10 cellular contexts compared by ENCODE assay signal in genomic region chr1:152109998-152110294, GRCh38. TPM values are rescaled to one million over a fixed set of nuclear protein-coding genes. Genes with fewer than 3 reads are reported as not detected.
DNase-seq lines count a peak whose midpoint lies in the region; ATAC-seq and TF ChIP-seq lines count a peak whose summit lies in the region.
"Had no signal": no experiment of that assay in that cellular context is flagged by ENCODE, and none has a peak within 500 bp of the region (broad histone marks: within the 10 kb centered on the region; RNA-seq: fewer than 3 reads in every experiment).

No MANE protein-coding gene starts in this region.

- H2BK12ac ChIP-seq in neuronal stem cell (ENCODE audit: low read length) = no peak overlapping the region

- H3K18ac ChIP-seq in neuronal stem cell (ENCODE audit: low read length) = no peak overlapping the region

- H3K27me3 Mint-ChIP-seq in T-helper 17 cell = peaks cover 6% of the 10 kb centered on the region

- H4K8ac ChIP-seq in neuronal stem cell (ENCODE audit: low read depth, low read length) = no peak overlapping the region

- H2BK120ac ChIP-seq in neuronal stem cell (ENCODE audit: low read depth, low read length) = no peak overlapping the region

- POLR2A ChIA-PET in HEK293 (lab: Yijun Ruan, JAX) = interaction anchor here (0.7 to 2.5 kb wide), 5 partner anchors 62 to 815 kb away, joined by 3 to 8 read pairs (median 5); partner anchors contain the start of genes S100A11 and TUFT1

- no peak overlapping the region for H2BK5ac ChIP-seq in neuronal stem cell (ENCODE audit: low read length)

- CTCF ChIA-PET in HEK293 (lab: Yijun Ruan, JAX) = interaction anchor here (0.6 to 9.4 kb wide), 10 partner anchors 12 to 370 kb away, joined by 3 to 66 read pairs (median 4); no protein-coding TSS in a partner anchor

- H3K27me3 ChIP-seq in endocrine pancreas (ENCODE audit: control insufficient read depth, insufficient read depth, low read length) = peaks cover 17% of the 10 kb centered on the region
- peaks cover 52 to 76% (median 69%) of the 10 kb centered on the region in 3 experiments for H3K27me3 ChIP-seq in neuronal stem cell (ENCODE audit: control insufficient read depth in 3 of 3, insufficient read depth in 3 of 3, low read depth in 1 of 3, low read length in 3 of 3)

- no peaks in the 10 kb centered on the region for H3K36me3 ChIP-seq in HEK293 (ENCODE audit: control insufficient read depth in 2 of 2, insufficient read depth in 1 of 2, low read length in 2 of 2)
- H3K36me3 ChIP-seq in endocrine pancreas (ENCODE audit: control insufficient read depth, insufficient read depth, low read length) = peaks cover 3% of the 10 kb centered on the region
- H3K36me3 ChIP-seq in neuronal stem cell (replicated peaks in 1 of 2; ENCODE audit: control insufficient read depth in 2 of 2, insufficient read depth in 2 of 2, low read length in 2 of 2) = no peaks in the 10 kb centered on the region

- no peak overlapping the region for H2BK15ac ChIP-seq in neuronal stem cell (ENCODE audit: low read length)

- no CpG with 5 or more reads among the region's 15 CpGs for WGBS in neuronal stem cell (ENCODE audit: extremely low coverage in 2 of 2, insufficient read length in 2 of 2, insufficient replicate concordance in 1 of 2), 2 donors

- peaks cover 2% of the 10 kb centered on the region for H3K79me1 ChIP-seq in neuronal stem cell (ENCODE audit: low read depth, low read length)

- no peak overlapping the region for H3K23ac ChIP-seq in neuronal stem cell (ENCODE audit: low read depth, low read length, poor library complexity)

- DNase-seq in AG10803 (ENCODE audit: low read depth) (no peak), neuronal stem cell (ENCODE audit: low spot score) (no peak), ecto neural progenitor cell (ENCODE audit: low spot score) (no peak), T-helper 17 cell (no peak)
- no peak for DNase-seq in stimulated activated effector memory CD8-positive, alpha-beta T cell treated with anti-CD3 and anti-CD28 coated beads, Interleukin-12 subunit alpha, Interleukin-12 subunit beta, amount 100 ng/mL, for 72 hours (ENCODE audit: low spot score in 2 of 2)
- DNase-seq: NCI-H2107 had no signal

- H3K9me3 Mint-ChIP-seq in stimulated activated effector memory CD8-positive, alpha-beta T cell treated with anti-CD3 and anti-CD28 coated beads, Interleukin-12 subunit alpha, Interleukin-12 subunit beta, amount 100 ng/mL, for 72 hours = no peaks in the 10 kb centered on the region

- no peak overlapping the region for H4K91ac ChIP-seq in neuronal stem cell (ENCODE audit: low read depth, low read length, poor library complexity)

- H3K4ac ChIP-seq in neuronal stem cell (ENCODE audit: low read length) = no peak overlapping the region

- H3K27ac Mint-ChIP-seq in T-helper 17 cell = no peak overlapping the region
- no peak overlapping the region for H3K27ac Mint-ChIP-seq in stimulated activated effector memory CD8-positive, alpha-beta T cell treated with anti-CD3 and anti-CD28 coated beads, Interleukin-12 subunit alpha, Interleukin-12 subunit beta, amount 100 ng/mL, for 72 hours
- H3K27ac Mint-ChIP-seq: activated naive CD8-positive, alpha-beta T cell treated with anti-CD3 and anti-CD28 coated beads for 36 hours had no signal

- ATAC-seq in GM18502 (IDR thresholded peaks at IDR 0.05; ENCODE audit: poor library complexity, unreplicated experiment) = no peak
- no peak for ATAC-seq in T-helper 17 cell
- ATAC-seq in stimulated activated effector memory CD8-positive, alpha-beta T cell treated with anti-CD3 and anti-CD28 coated beads, Interleukin-12 subunit alpha, Interleukin-12 subunit beta, amount 100 ng/mL, for 72 hours = no peak

- no peak for TF ChIP-seq CTCF in AG10803 (conservative IDR thresholded peaks at IDR 0.05; ENCODE audit: low read length)
- no peak for TF ChIP-seq CTCF in HEK293 (tag by site-specific recombination; IDR thresholded peaks at IDR 0.05)

- H3K9ac ChIP-seq in endocrine pancreas (ENCODE audit: control insufficient read depth, insufficient read depth, low read length) (no peak overlapping the region), neuronal stem cell (ENCODE audit: low read depth, low read length, poor library complexity) (no peak overlapping the region)

- no peak overlapping the region for H3K14ac ChIP-seq in neuronal stem cell (ENCODE audit: low read length)

- peaks cover 5% of the 10 kb centered on the region for H3K36me3 Mint-ChIP-seq in T-helper 17 cell (ENCODE audit: low read depth)
- H3K36me3 Mint-ChIP-seq in stimulated activated effector memory CD8-positive, alpha-beta T cell treated with anti-CD3 and anti-CD28 coated beads, Interleukin-12 subunit alpha, Interleukin-12 subunit beta, amount 100 ng/mL, for 72 hours = no peaks in the 10 kb centered on the region

- H3K9me3 ChIP-seq in HEK293 (ENCODE audit: control insufficient read depth, insufficient read depth, low read depth, low read length) (no peaks in the 10 kb centered on the region), endocrine pancreas (ENCODE audit: control insufficient read depth, low read length) (peaks cover 7% of the 10 kb centered on the region), neuronal stem cell (replicated peaks in 1 of 2; ENCODE audit: control insufficient read depth in 2 of 2, insufficient read depth in 1 of 2, low read depth in 1 of 2, low read length in 2 of 2) (peaks cover 14 to 50% of the 10 kb centered on the region in 2 donors), T-helper 17 cell (ENCODE audit: control insufficient read depth, low read length, poor library complexity, severe bottlenecking) (no peaks in the 10 kb centered on the region)

- no peak overlapping the region; the same call in 1 of the 2 replicates for H3K27ac ChIP-seq in HEK293 (ENCODE audit: extremely low read depth, low read depth, low read length)
- no peak overlapping the region for H3K27ac ChIP-seq in neuronal stem cell (replicated peaks; ENCODE audit: low read length)

- H2AFZ ChIP-seq in neuronal stem cell (ENCODE audit: low read length) = peak overlapping the region; percentile 87

- H3K4me3 ChIP-seq in AG10803 (ENCODE audit: low read length) = peak overlapping the region; percentile 59
- H3K4me3 ChIP-seq in HEK293 (ENCODE audit: low read depth, low read length) = peak overlapping the region; percentile 39
- H3K4me3 ChIP-seq in endocrine pancreas (ENCODE audit: control insufficient read depth, insufficient read depth, low read length) = peak overlapping the region; percentile 60
- no peak overlapping the region for H3K4me3 ChIP-seq in neuronal stem cell (ENCODE audit: low read length in 2 of 2)

- no peak overlapping the region for H2AK5ac ChIP-seq in neuronal stem cell (ENCODE audit: low read depth, low read length)

- H3K4me1 Mint-ChIP-seq in T-helper 17 cell = peaks cover 4% of the 10 kb centered on the region
- H3K4me1 Mint-ChIP-seq in stimulated activated effector memory CD8-positive, alpha-beta T cell treated with anti-CD3 and anti-CD28 coated beads, Interleukin-12 subunit alpha, Interleukin-12 subunit beta, amount 100 ng/mL, for 72 hours = no peaks in the 10 kb centered on the region

- H3K4me2 ChIP-seq in neuronal stem cell (ENCODE audit: insufficient read depth, low read length, poor library complexity, severe bottlenecking) = no peak overlapping the region

- H3K4me3 Mint-ChIP-seq in T-helper 17 cell = no peak overlapping the region
- no peak overlapping the region for H3K4me3 Mint-ChIP-seq in stimulated activated effector memory CD8-positive, alpha-beta T cell treated with anti-CD3 and anti-CD28 coated beads, Interleukin-12 subunit alpha, Interleukin-12 subunit beta, amount 100 ng/mL, for 72 hours
- H3K4me3 Mint-ChIP-seq: activated naive CD8-positive, alpha-beta T cell treated with anti-CD3 and anti-CD28 coated beads for 36 hours had no signal

- H3K4me1 ChIP-seq in HEK293 (ENCODE audit: control insufficient read depth, insufficient read depth, low read length) (peaks cover 4% of the 10 kb centered on the region; the same call in 1 of the 2 replicates), endocrine pancreas (ENCODE audit: control insufficient read depth, insufficient read depth, low read length) (peaks cover 6% of the 10 kb centered on the region), neuronal stem cell (ENCODE audit: control insufficient read depth in 2 of 2, insufficient read depth in 1 of 2, low read depth in 1 of 2, low read length in 2 of 2) (peaks cover 0 to 16% of the 10 kb centered on the region in 2 donors)

TF ChIP-seq in HEK293, 187 proteins besides CTCF, POLR2A, EP300 and RAD21:
- TF ChIP-seq HOXC10 (CRISPR knock-in tag; IDR thresholded peaks at IDR 0.05) (no peak), ZNF664 (tag by site-specific recombination; IDR thresholded peaks at IDR 0.05) (no peak), GLI2 (tag by site-specific recombination; IDR thresholded peaks at IDR 0.05; ENCODE audit: borderline replicate concordance, low read depth) (no peak), IKZF3 (tag by site-specific recombination; IDR thresholded peaks at IDR 0.05) (no peak), FEZF1 (tag by site-specific recombination; IDR thresholded peaks at IDR 0.05) (peak; percentile 84)

RNA-seq across cellular contexts. Expression of gene TCHH, which starts 5.3 kb away (rescaled TPM):
- 0.03 TPM for polyA plus RNA-seq in neuronal stem cell (2013, experiment 1 of 2)
- polyA plus RNA-seq in neuronal stem cell (2013, experiment 2 of 2) = 0.01 TPM
- under 1 TPM in 1 of 2 donors, not detected in 1; 0.05 TPM for total RNA-seq in T-helper 17 cell

RNA-seq across cellular contexts. Expression of gene TCHHL1, which starts 21.1 kb away (rescaled TPM):
- not detected for polyA plus RNA-seq in neuronal stem cell (2013, experiment 1 of 2)
- not detected for polyA plus RNA-seq in neuronal stem cell (2013, experiment 2 of 2)
- total RNA-seq in T-helper 17 cell = not detected
- total RNA-seq: activated naive CD8-positive, alpha-beta T cell treated with anti-CD3 and anti-CD28 coated beads for 36 hours had no signal

RNA-seq across cellular contexts. Expression of gene RPTN, which starts 49.1 kb away (rescaled TPM):
- not detected for polyA plus RNA-seq in neuronal stem cell (2013, experiment 1 of 2)
- polyA plus RNA-seq in neuronal stem cell (2013, experiment 2 of 2) = not detected
- not detected for total RNA-seq in T-helper 17 cell
- total RNA-seq: activated naive CD8-positive, alpha-beta T cell treated with anti-CD3 and anti-CD28 coated beads for 36 hours had no signal

Comparison
In these comparisons a context has a peak if more than half of its experiments do, and no peak if none do; other contexts are left out.
1. H3K4me3 ChIP-seq: peak in AG10803 (single experiment), HEK293 (single experiment) and endocrine pancreas (single experiment); none in neuronal stem cell (0 of 2).